In the genomic region with DNA sequence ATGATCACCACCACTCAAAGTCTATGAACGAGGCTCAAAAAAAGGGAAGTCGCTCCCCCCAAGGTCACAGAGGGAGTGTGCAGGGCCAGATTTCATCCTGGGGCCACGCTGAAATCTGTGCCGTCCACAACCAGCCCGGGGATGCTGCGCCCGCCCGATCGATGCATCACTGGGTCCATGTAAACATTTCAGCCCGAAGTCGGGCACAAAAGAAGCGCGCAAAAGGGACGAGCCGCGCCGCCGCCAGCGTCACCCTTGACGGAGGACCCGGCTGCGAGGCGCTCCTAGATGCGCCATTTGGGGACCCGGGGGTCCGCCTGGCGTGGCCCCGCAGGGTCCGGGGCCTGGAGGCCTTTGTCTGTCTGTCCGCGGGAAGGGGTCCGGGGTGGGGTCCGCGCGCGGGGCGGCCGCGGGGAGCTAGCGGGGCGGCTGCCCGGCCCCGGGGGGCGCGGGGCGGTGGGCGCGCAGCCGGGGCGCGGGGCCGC, we compare ENCODE assay signal across 8 cellular contexts.
DNase-seq lines count a peak whose midpoint lies in the region; ATAC-seq lines count a peak whose summit lies in the region.

No MANE protein-coding gene starts in this region.

- peak overlapping the region; percentile 90 for H3K4me3 Mint-ChIP-seq in T-helper 2 cell treated with Interferon-gamma antibody and Interleukin-4, amounts not matched to agents 5 μg/mL and 100 μg/mL, for 36 hours

- DNase-seq in COR-L47 (lab: John Stamatoyannopoulos, UW) (peak; percentile 27), T47D (ENCODE audit: low read depth in 1 of 2, low spot score in 1 of 2) (peak; percentile 40 to 47), iris pigment epithelial cell (ENCODE audit: low read depth) (peak; percentile 35), pons (ENCODE audit: low spot score) (no peak)
- DNase-seq in T-helper 2 cell treated with Interferon-gamma antibody and Interleukin-4, amounts not matched to agents 5 μg/mL and 100 μg/mL, for 36 hours (ENCODE audit: low spot score), result peak; percentile 34
- peak; percentile 10 to 26 for DNase-seq in stimulated activated CD4-positive, alpha-beta T cell treated with anti-CD3 and anti-CD28 coated beads, Interleukin-12 subunit alpha, Interleukin-12 subunit beta, amount 100 ng/mL, for 24 hours (ENCODE audit: low read depth in 2 of 2)

- H3K9me3 Mint-ChIP-seq in T-helper 2 cell treated with Interferon-gamma antibody and Interleukin-4, amounts not matched to agents 5 μg/mL and 100 μg/mL, for 36 hours, result no peaks in the 10 kb centered on the region

- in situ Hi-C loops in T47D (cut with HindIII; ENCODE audit: low pct_unique_long_range_greater_than_20kb, low sequenced_read_pairs), result no loop called here

- ATAC-seq in GM19467 (IDR thresholded peaks at IDR 0.05; ENCODE audit: unreplicated experiment), result peak; percentile 30
- peak; percentile 34 for ATAC-seq in HG03521 (IDR thresholded peaks at IDR 0.05; ENCODE audit: unreplicated experiment)

- peaks cover 13% of the 10 kb centered on the region for H3K27me3 Mint-ChIP-seq in T-helper 2 cell treated with Interferon-gamma antibody and Interleukin-4, amounts not matched to agents 5 μg/mL and 100 μg/mL, for 36 hours (ENCODE audit: low read depth)

- peak overlapping the region; percentile 88 for H3K27ac Mint-ChIP-seq in T-helper 2 cell treated with Interferon-gamma antibody and Interleukin-4, amounts not matched to agents 5 μg/mL and 100 μg/mL, for 36 hours

- H3K4me1 Mint-ChIP-seq in T-helper 2 cell treated with Interferon-gamma antibody and Interleukin-4, amounts not matched to agents 5 μg/mL and 100 μg/mL, for 36 hours (ENCODE audit: low read depth), result peaks cover 15% of the 10 kb centered on the region

- H3K36me3 Mint-ChIP-seq in T-helper 2 cell treated with Interferon-gamma antibody and Interleukin-4, amounts not matched to agents 5 μg/mL and 100 μg/mL, for 36 hours (ENCODE audit: low read depth), result peaks cover 29% of the 10 kb centered on the region
